In genomic region chr2:111946294-111947114, GRCh38 we compare ENCODE assay signal across 2 cellular contexts.
TF ChIP-seq lines count a peak whose summit lies in the region.

No MANE protein-coding gene starts in this region.

TF ChIP-seq in HCT116, 20 proteins besides CTCF, POLR2A, EP300 and RAD21 (continued from another document):
- TF ChIP-seq, protein P1, sequence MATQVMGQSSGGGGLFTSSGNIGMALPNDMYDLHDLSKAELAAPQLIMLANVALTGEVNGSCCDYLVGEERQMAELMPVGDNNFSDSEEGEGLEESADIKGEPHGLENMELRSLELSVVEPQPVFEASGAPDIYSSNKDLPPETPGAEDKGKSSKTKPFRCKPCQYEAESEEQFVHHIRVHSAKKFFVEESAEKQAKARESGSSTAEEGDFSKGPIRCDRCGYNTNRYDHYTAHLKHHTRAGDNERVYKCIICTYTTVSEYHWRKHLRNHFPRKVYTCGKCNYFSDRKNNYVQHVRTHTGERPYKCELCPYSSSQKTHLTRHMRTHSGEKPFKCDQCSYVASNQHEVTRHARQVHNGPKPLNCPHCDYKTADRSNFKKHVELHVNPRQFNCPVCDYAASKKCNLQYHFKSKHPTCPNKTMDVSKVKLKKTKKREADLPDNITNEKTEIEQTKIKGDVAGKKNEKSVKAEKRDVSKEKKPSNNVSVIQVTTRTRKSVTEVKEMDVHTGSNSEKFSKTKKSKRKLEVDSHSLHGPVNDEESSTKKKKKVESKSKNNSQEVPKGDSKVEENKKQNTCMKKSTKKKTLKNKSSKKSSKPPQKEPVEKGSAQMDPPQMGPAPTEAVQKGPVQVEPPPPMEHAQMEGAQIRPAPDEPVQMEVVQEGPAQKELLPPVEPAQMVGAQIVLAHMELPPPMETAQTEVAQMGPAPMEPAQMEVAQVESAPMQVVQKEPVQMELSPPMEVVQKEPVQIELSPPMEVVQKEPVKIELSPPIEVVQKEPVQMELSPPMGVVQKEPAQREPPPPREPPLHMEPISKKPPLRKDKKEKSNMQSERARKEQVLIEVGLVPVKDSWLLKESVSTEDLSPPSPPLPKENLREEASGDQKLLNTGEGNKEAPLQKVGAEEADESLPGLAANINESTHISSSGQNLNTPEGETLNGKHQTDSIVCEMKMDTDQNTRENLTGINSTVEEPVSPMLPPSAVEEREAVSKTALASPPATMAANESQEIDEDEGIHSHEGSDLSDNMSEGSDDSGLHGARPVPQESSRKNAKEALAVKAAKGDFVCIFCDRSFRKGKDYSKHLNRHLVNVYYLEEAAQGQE (IDR thresholded peaks at IDR 0.05; ENCODE audit: low read depth), result peak; percentile 67
- TF ChIP-seq EGR1 (IDR thresholded peaks at IDR 0.05; ENCODE audit: low read depth) (no peak), TCF7L2 (IDR thresholded peaks at IDR 0.05; ENCODE audit: borderline replicate concordance, extremely low read depth, insufficient read depth, insufficient read length) (no peak), YY1 (IDR thresholded peaks at IDR 0.05; ENCODE audit: extremely low read depth, insufficient replicate concordance, low read depth, low read length) (no peak), FOSL1 (IDR thresholded peaks at IDR 0.05; ENCODE audit: low read depth) (peak; percentile 88), SIN3A (IDR thresholded peaks at IDR 0.05; ENCODE audit: low read depth) (peak; percentile 85), CBX3 (IDR thresholded peaks at IDR 0.05; ENCODE audit: low read depth) (peak; percentile 91), ZNF274 (IDR thresholded peaks at IDR 0.05; ENCODE audit: low read depth, low read length) (no peak), CEBPB (IDR thresholded peaks at IDR 0.05; ENCODE audit: low read depth) (peak; percentile 98), POLR2AphosphoS5 (IDR thresholded peaks at IDR 0.05; ENCODE audit: low read depth, low read length) (peak; percentile 75), JUND (IDR thresholded peaks at IDR 0.05) (peak; percentile 93), ZFX (IDR thresholded peaks at IDR 0.05) (no peak), ELF1 (IDR thresholded peaks at IDR 0.05; ENCODE audit: borderline replicate concordance, low read depth) (no peak), SRF (IDR thresholded peaks at IDR 0.05; ENCODE audit: low read depth) (peak; percentile 71)
- TF ChIP-seq, protein P2, sequence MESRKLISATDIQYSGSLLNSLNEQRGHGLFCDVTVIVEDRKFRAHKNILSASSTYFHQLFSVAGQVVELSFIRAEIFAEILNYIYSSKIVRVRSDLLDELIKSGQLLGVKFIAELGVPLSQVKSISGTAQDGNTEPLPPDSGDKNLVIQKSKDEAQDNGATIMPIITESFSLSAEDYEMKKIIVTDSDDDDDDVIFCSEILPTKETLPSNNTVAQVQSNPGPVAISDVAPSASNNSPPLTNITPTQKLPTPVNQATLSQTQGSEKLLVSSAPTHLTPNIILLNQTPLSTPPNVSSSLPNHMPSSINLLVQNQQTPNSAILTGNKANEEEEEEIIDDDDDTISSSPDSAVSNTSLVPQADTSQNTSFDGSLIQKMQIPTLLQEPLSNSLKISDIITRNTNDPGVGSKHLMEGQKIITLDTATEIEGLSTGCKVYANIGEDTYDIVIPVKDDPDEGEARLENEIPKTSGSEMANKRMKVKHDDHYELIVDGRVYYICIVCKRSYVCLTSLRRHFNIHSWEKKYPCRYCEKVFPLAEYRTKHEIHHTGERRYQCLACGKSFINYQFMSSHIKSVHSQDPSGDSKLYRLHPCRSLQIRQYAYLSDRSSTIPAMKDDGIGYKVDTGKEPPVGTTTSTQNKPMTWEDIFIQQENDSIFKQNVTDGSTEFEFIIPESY (IDR thresholded peaks at IDR 0.05; ENCODE audit: extremely low read depth, insufficient replicate concordance, low read length), result no peak
- TF ChIP-seq, protein P3, sequence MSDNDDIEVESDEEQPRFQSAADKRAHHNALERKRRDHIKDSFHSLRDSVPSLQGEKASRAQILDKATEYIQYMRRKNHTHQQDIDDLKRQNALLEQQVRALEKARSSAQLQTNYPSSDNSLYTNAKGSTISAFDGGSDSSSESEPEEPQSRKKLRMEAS (IDR thresholded peaks at IDR 0.05), result peak; percentile 76

TF ChIP-seq in SK-N-SH, 30 proteins besides CTCF, POLR2A, EP300 and RAD21 (continued from another document):
- TF ChIP-seq, protein P1 (IDR thresholded peaks at IDR 0.05; ENCODE audit: low read depth, low read length), result peak; percentile 86
- TF ChIP-seq TCF12 (IDR thresholded peaks at IDR 0.05) (peak; percentile 45; the same call in 1 of the 2 replicates), FOXJ3 (CRISPR knock-in tag; IDR thresholded peaks at IDR 0.05) (no peak), USF2 (IDR thresholded peaks at IDR 0.05; ENCODE audit: borderline replicate concordance, low read depth, low read length) (no peak), TEAD4 (IDR thresholded peaks at IDR 0.05; ENCODE audit: borderline replicate concordance, insufficient read depth) (no peak), FOXM1 (IDR thresholded peaks at IDR 0.05; ENCODE audit: low read depth) (no peak), SIN3A (IDR thresholded peaks at IDR 0.05; ENCODE audit: borderline replicate concordance, low read depth, low read length) (no peak), RCOR1 (IDR thresholded peaks at IDR 0.05; ENCODE audit: low read length) (no peak), JUND (IDR thresholded peaks at IDR 0.05) (no peak), NFIC (IDR thresholded peaks at IDR 0.05; ENCODE audit: borderline replicate concordance) (peak; percentile 53; the same call in 1 of the 2 replicates), MEF2A (IDR thresholded peaks at IDR 0.05; ENCODE audit: borderline replicate concordance, low read depth) (no peak)
